In the genomic region with DNA sequence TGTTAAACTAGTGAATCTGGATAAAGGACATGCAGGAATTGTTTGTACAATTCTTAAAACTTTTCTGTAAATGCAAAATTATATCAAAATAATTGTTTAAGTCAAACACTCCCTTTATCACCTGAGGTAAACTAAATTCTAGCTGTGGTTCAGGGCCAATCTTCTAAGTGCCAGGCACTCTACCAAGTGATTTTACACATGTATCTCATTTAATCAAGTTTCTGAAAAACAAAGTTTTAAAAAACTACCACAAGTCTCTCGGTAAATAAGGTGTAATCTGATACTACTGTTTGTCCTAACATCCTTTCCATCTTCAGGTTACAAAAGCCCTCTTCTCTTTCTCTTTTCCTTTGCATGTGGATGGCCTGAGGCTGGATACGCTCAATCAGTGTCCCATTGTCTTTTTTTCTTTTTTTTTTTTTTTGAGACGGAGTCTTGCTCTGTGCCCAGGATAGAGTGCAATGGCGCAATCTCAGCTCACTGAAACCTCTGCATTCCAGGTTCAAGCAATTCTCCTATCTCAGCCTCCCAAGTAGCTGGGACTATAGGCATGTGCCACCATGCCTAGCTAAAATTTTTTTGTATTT, we compare ENCODE assay signal across 17 cellular contexts. TPM values are rescaled to one million over a fixed set of nuclear protein-coding genes. Genes with fewer than 3 reads are reported as not detected.
DNase-seq lines count a peak whose midpoint lies in the region; ATAC-seq and TF ChIP-seq lines count a peak whose summit lies in the region.
"Had no signal": no experiment of that assay in that cellular context is flagged by ENCODE, and none has a peak within 500 bp of the region (broad histone marks: within the 10 kb centered on the region; RNA-seq: fewer than 3 reads in every experiment).

No MANE protein-coding gene starts in this region.

- no peaks in the 10 kb centered on the region for H3K27me3 Mint-ChIP-seq in MCF 10A (ENCODE audit: insufficient read depth, unreplicated experiment)

- CTCF ChIA-PET in MCF 10A (lab: Yijun Ruan, JAX), result no interaction called here

- H3K9me3 ChIP-seq in breast epithelium, result no peaks in the 10 kb centered on the region
- H3K9me3 ChIP-seq in iPS-15b (ENCODE audit: control insufficient read depth, insufficient read depth, low read length), result no peaks in the 10 kb centered on the region
- H3K9me3 ChIP-seq: Caco-2 had no signal

- H3K4me3 Mint-ChIP-seq in MCF 10A (ENCODE audit: unreplicated experiment), result no peak overlapping the region

- ATAC-seq in GM18519 (IDR thresholded peaks at IDR 0.05; ENCODE audit: low FRiP score, unreplicated experiment) (no peak), GM18502 (IDR thresholded peaks at IDR 0.05; ENCODE audit: poor library complexity, unreplicated experiment) (no peak)
- ATAC-seq: Panc1 had no signal

- POLR2A ChIA-PET in MCF 10A (lab: Yijun Ruan, JAX), result interaction anchor here (1.6 kb wide), 1 partner anchor 10 kb away, joined by 3 read pairs; no protein-coding TSS in a partner anchor

- no peak overlapping the region for H3K4me3 ChIP-seq in breast epithelium
- peak overlapping the region; percentile 16 for H3K4me3 ChIP-seq in iPS-15b (ENCODE audit: low read depth, low read length)

- TF ChIP-seq POLR2A in breast epithelium (IDR thresholded peaks at IDR 0.05), result no peak

- BruUV-seq in MCF 10A (replicated peaks; lab: Mats Ljungman, UMichigan), result no TSS peak

- no peaks in the 10 kb centered on the region for H3K27me3 ChIP-seq in breast epithelium
- no peaks in the 10 kb centered on the region for H3K27me3 ChIP-seq in iPS-15b (ENCODE audit: control insufficient read depth, insufficient read depth, low read length)

- no peak overlapping the region for H3K9ac ChIP-seq in iPS-15b (ENCODE audit: low read depth, low read length)

- TF ChIP-seq CTCF in MCF 10A (IDR thresholded peaks at IDR 0.05; ENCODE audit: unreplicated experiment) (no peak), breast epithelium (IDR thresholded peaks at IDR 0.05) (no peak)

- no peaks in the 10 kb centered on the region for H3K9me3 Mint-ChIP-seq in MCF 10A (ENCODE audit: unreplicated experiment)

- intact Hi-C loops in MCF 10A (cut with micrococcal nuclease), result no loop called here
- intact Hi-C loops in breast epithelium (cut with DNase I; ENCODE audit: low total_unique reads), result no loop called here

- H3K36me3 ChIP-seq in breast epithelium (peaks cover 11% of the 10 kb centered on the region), iPS-15b (ENCODE audit: control insufficient read depth, insufficient read depth, low read length) (no peaks in the 10 kb centered on the region)

- H3K27ac ChIP-seq in breast epithelium, result no peak overlapping the region

- DNase-seq in MCF 10A (ENCODE audit: unreplicated experiment) (peak; percentile 63), breast epithelium (ENCODE audit: low spot score in 2 of 2) (no peak), RPMI7951 (ENCODE audit: low read depth) (peak; percentile 50), T-helper 9 cell (no peak)
- no peak for DNase-seq in activated T-cell treated with anti-CD3 and anti-CD28 coated beads, Interleukin-2, amount 50 U/mL, for 1 hour
- DNase-seq: C1 segment of cervical spinal cord, Caco-2, DMS53, IMR-90, NCI-H146, NCI-H2081 treated with DMSO at 0.1 percent for 48 hours, NCI-H345, Right ventricle myocardium superior had no signal

- peaks cover 15% of the 10 kb centered on the region for H3K4me1 Mint-ChIP-seq in MCF 10A (ENCODE audit: insufficient read depth, unreplicated experiment)

- H3K27ac Mint-ChIP-seq in MCF 10A (ENCODE audit: low read depth, unreplicated experiment), result no peak overlapping the region

- no peaks in the 10 kb centered on the region for H3K4me1 ChIP-seq in breast epithelium
- H3K4me1 ChIP-seq in iPS-15b (ENCODE audit: control insufficient read depth, insufficient read depth, low read length), result peaks cover 7% of the 10 kb centered on the region

- H3K36me3 Mint-ChIP-seq in MCF 10A (ENCODE audit: insufficient read depth, unreplicated experiment), result peaks cover 29% of the 10 kb centered on the region

RNA-seq across cellular contexts. Expression of a gene that starts 19.3 kb away (rescaled TPM):
- 22.6 and 29.0 TPM in 2 replicates for total RNA-seq in MCF 10A (2022)
- total RNA-seq in breast epithelium, result 10 to 100 TPM; 18.4 to 41.0 (median 29.2) TPM
- total RNA-seq in RPMI7951 (2014; rRNA removed; shearing (Covaris generic)), result 44.2 and 44.7 TPM in 2 replicates

RNA-seq across cellular contexts. Expression of a gene that starts 19.7 kb away (rescaled TPM):
- 89.3 and 116 TPM in 2 replicates for total RNA-seq in MCF 10A (2022)
- 10 to 100 TPM; 17.1 to 30.3 (median 25.2) TPM for total RNA-seq in breast epithelium
- 263 and 317 TPM in 2 replicates for total RNA-seq in RPMI7951 (2014; rRNA removed; shearing (Covaris generic))

Comparison
In these comparisons a context has a peak if more than half of its experiments do, and no peak if none do; other contexts are left out.
1. DNase-seq: peak in MCF 10A (single experiment) and RPMI7951 (single experiment); none in breast epithelium (0 of 2), T-helper 9 cell (single experiment) and activated T-cell treated with anti-CD3 and anti-CD28 coated beads, Interleukin-2, amount 50 U/mL, for 1 hour (single experiment).